In the genomic region with DNA sequence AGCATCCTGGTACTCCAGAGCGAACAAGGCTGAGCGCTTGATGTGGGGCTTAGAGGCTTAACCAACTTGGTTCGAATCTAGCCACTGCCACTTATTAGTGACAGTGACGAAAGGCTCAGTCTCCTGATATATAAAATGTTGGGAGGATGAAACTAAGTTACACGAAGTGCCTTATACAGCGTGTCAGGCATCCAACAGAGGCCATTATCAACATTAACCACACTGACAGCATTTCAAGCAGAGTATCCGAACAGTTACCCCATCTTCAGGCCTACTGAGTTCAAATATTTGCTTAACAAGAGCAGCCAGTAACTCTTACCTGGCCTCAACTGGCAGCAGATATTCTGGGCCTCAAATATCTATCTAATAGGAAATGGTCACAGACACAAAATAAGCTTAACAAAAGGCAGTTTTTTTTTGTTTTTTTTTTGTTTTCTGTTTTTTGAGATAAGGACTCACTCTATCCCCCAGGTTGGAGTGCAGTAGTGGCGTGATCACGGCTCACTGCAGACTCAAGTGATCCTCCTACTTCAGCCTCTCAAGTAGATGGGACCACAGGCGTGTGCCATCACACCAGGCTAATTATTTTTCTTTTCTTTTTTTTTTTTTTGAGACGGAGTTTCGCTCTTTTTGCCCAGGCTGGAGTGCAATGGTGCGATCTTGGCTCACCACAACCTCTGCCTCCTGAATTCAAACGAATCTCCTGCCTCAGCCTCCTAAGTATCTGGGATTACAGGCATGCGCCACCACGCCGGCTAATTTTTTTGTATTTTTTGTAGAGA, we compare ENCODE assay signal across 1 cellular context.
TF ChIP-seq lines count a peak whose summit lies in the region.

No MANE protein-coding gene starts in this region.

TF ChIP-seq in HepG2, 621 proteins besides CTCF, POLR2A, EP300 and RAD21 (continued from another document):
- TF ChIP-seq, protein P1, sequence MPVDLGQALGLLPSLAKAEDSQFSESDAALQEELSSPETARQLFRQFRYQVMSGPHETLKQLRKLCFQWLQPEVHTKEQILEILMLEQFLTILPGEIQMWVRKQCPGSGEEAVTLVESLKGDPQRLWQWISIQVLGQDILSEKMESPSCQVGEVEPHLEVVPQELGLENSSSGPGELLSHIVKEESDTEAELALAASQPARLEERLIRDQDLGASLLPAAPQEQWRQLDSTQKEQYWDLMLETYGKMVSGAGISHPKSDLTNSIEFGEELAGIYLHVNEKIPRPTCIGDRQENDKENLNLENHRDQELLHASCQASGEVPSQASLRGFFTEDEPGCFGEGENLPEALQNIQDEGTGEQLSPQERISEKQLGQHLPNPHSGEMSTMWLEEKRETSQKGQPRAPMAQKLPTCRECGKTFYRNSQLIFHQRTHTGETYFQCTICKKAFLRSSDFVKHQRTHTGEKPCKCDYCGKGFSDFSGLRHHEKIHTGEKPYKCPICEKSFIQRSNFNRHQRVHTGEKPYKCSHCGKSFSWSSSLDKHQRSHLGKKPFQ (CRISPR knock-in tag; IDR thresholded peaks at IDR 0.05; ENCODE audit: insufficient replicate concordance) = no peak
- no peak for TF ChIP-seq IRX3 (CRISPR knock-in tag; IDR thresholded peaks at IDR 0.05; ENCODE audit: borderline replicate concordance, low read depth)
- no peak for TF ChIP-seq SRSF4 (IDR thresholded peaks at IDR 0.05; ENCODE audit: low read depth, low read length, poor library complexity, severe bottlenecking)
- TF ChIP-seq HNRNPL (IDR thresholded peaks at IDR 0.05; ENCODE audit: low read depth, low read length) = no peak
- TF ChIP-seq PHB2 (IDR thresholded peaks at IDR 0.05; ENCODE audit: partially characterized antibody) = no peak
- TF ChIP-seq, protein P2, sequence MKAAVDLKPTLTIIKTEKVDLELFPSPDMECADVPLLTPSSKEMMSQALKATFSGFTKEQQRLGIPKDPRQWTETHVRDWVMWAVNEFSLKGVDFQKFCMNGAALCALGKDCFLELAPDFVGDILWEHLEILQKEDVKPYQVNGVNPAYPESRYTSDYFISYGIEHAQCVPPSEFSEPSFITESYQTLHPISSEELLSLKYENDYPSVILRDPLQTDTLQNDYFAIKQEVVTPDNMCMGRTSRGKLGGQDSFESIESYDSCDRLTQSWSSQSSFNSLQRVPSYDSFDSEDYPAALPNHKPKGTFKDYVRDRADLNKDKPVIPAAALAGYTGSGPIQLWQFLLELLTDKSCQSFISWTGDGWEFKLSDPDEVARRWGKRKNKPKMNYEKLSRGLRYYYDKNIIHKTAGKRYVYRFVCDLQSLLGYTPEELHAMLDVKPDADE (CRISPR knock-in tag; IDR thresholded peaks at IDR 0.05) = no peak
